ENCODE assay signal across 20 cellular contexts in genomic region chr11:32391965-32392553, GRCh38. TPM values are rescaled to one million over a fixed set of nuclear protein-coding genes. Genes with fewer than 3 reads are reported as not detected.
DNase-seq lines count a peak whose midpoint lies in the region; ATAC-seq and TF ChIP-seq lines count a peak whose summit lies in the region.
"Had no signal": no experiment of that assay in that cellular context is flagged by ENCODE, and none has a peak within 500 bp of the region (broad histone marks: within the 10 kb centered on the region; RNA-seq: fewer than 3 reads in every experiment).

No MANE protein-coding gene starts in this region.

- no peak for TF ChIP-seq POLR2A in testis (IDR thresholded peaks at IDR 0.05)

- H3K4me1 ChIP-seq in testis = peaks cover 8% of the 10 kb centered on the region
- H3K4me1 ChIP-seq: adrenal gland, colonic mucosa had no signal

- H3K27ac ChIP-seq in testis = peak overlapping the region; percentile 30 to 44
- H3K27ac ChIP-seq: adrenal gland, colonic mucosa, neutrophil, skin epidermis had no signal

- peak; percentile 65 for DNase-seq in GM03348 (ENCODE audit: low spot score)
- peak; percentile 75 for DNase-seq in LHCN-M2 (ENCODE audit: low read depth)
- DNase-seq in choroid plexus epithelial cell (ENCODE audit: low read depth) = peak; percentile 87
- no peak for DNase-seq in testis
- no peak for DNase-seq in NCI-H146 treated with DMSO at 0.1 percent for 48 hours (lab: John Stamatoyannopoulos, UW; ENCODE audit: unreplicated experiment)
- no peak for DNase-seq in nucleus accumbens (lab: John Stamatoyannopoulos, UW)
- DNase-seq: activated CD8-positive, alpha-beta T cell treated with anti-CD3 and anti-CD28 coated beads, Interleukin-2, amount 10 ng/mL, durations not matched to agents 7 days and 5 days; CD4-positive, alpha-beta T cell; colonic mucosa; head of caudate nucleus; midbrain; NCI-H1105 treated with DMSO at 0.1 percent for 48 hours; NCI-H446; stimulated activated naive CD4-positive, alpha-beta T cell treated with Interleukin-2 at 50 U/mL for 16 hours had no signal

- no peaks in the 10 kb centered on the region for H3K27me3 ChIP-seq in testis
- H3K27me3 ChIP-seq: adrenal gland, colonic mucosa had no signal

- intact Hi-C loops in testis (cut with DNase I; ENCODE audit: low total_unique reads) = no loop called here

- H3K4me3 ChIP-seq in choroid plexus epithelial cell (ENCODE audit: low read depth, low read length) = no peak overlapping the region
- H3K4me3 ChIP-seq in testis = no peak overlapping the region
- H3K4me3 ChIP-seq: adrenal gland, colonic mucosa, skin epidermis had no signal

- no peaks in the 10 kb centered on the region for H3K36me3 ChIP-seq in testis (ENCODE audit: low read depth, missing control alignments)
- H3K36me3 ChIP-seq: adrenal gland, colonic mucosa, neutrophil had no signal

- TF ChIP-seq CTCF in choroid plexus epithelial cell (conservative IDR thresholded peaks at IDR 0.05; ENCODE audit: low read depth, low read length) (no peak), testis (IDR thresholded peaks at IDR 0.05) (no peak)

- no peak for ATAC-seq in GM18498 (IDR thresholded peaks at IDR 0.05; ENCODE audit: unreplicated experiment)
- ATAC-seq: activated CD8-positive, alpha-beta T cell treated with anti-CD3 and anti-CD28 coated beads, Interleukin-2, amount 10 ng/mL, durations not matched to agents 7 days and 5 days had no signal

- 86 to 88% methylated on average over 8 of the region's 8 CpGs for WGBS in testis, 2 donors

- no peaks in the 10 kb centered on the region for H3K9me3 ChIP-seq in testis
- H3K9me3 ChIP-seq: adrenal gland, colonic mucosa, neutrophil had no signal

RNA-seq across cellular contexts. Expression of gene WT1, which starts 43.3 kb away (rescaled TPM):
- total RNA-seq in LHCN-M2 (2014; rRNA removed) = 0.75 and 0.96 TPM in 2 replicates
- polyA plus RNA-seq in LHCN-M2 (2012) = 0.68 TPM
- total RNA-seq in testis = 100 to 1,000 TPM; 189 to 278 TPM
- 62.2 TPM for polyA plus RNA-seq in testis (ENCODE audit: insufficient read depth, low read depth, low replicate concordance)
- total RNA-seq: activated CD8-positive, alpha-beta T cell treated with anti-CD3 and anti-CD28 coated beads, Interleukin-2, amount 10 ng/mL, durations not matched to agents 7 days and 5 days; activated T-helper 1 cell treated with anti-CD3 and anti-CD28 coated beads, Interleukin-12 subunit alpha, Interleukin-12 subunit beta, Interleukin-2, Interleukin-4 antibody, amounts not matched to agents 30 ng/mL and 10 ng/mL and 1 ng/mL, durations not matched to agents 14 hours and 24 hours and 36 hours; CD4-positive, alpha-beta T cell had no signal
- polyA plus RNA-seq: keratinocyte had no signal

Comparison
In these comparisons a context has a peak if more than half of its experiments do, and no peak if none do; other contexts are left out.
1. DNase-seq: peak in GM03348 (single experiment), LHCN-M2 (single experiment) and choroid plexus epithelial cell (single experiment); none in testis (single experiment), NCI-H146 treated with DMSO at 0.1 percent for 48 hours (single experiment) and nucleus accumbens (0 of 56).
2. RNA of gene WT1, which starts 43.3 kb away (total RNA-seq): 189 to 278 TPM in testis; 0.75 to 0.96 TPM in LHCN-M2; every median in the first group is over 10 times any median in the second.